ENCODE assay signal across 7 cellular contexts in genomic region chr14:48568252-48568651, GRCh38.
"Had no signal": no experiment of that assay in that cellular context is flagged by ENCODE, and none has a peak within 500 bp of the region (broad histone marks: within the 10 kb centered on the region; RNA-seq: fewer than 3 reads in every experiment).

No MANE protein-coding gene starts in this region.

- H2AFZ ChIP-seq: GM23248 had no signal

- H3K27ac ChIP-seq: GM23248, HL-60 had no signal

- H3K9ac ChIP-seq: GM23248 had no signal

- ATAC-seq: K562 had no signal

- H3K4me3 ChIP-seq: GM23248, K562 had no signal

- DNase-seq: GM23248, GOT3, H9, HCEC 1CT, HFFc6 had no signal
